ENCODE assay signal across 15 cellular contexts in genomic region chr2:194383404-194383803, GRCh38.
DNase-seq lines count a peak whose midpoint lies in the region.
"Had no signal": no experiment of that assay in that cellular context is flagged by ENCODE, and none has a peak within 500 bp of the region (broad histone marks: within the 10 kb centered on the region; RNA-seq: fewer than 3 reads in every experiment).

No MANE protein-coding gene starts in this region.

- H3K27me3 ChIP-seq in iPS DF 6.9 (ENCODE audit: control insufficient read depth, insufficient read depth, low read length) = no peaks in the 10 kb centered on the region
- H3K27me3 ChIP-seq: neutrophil had no signal

- no peak overlapping the region for H3K27ac ChIP-seq in iPS DF 6.9 (ENCODE audit: low read length)
- H3K27ac ChIP-seq: neutrophil had no signal

- no CpG with 5 or more reads among the region's 1 CpG for WGBS in iPS DF 6.9 (ENCODE audit: insufficient coverage, insufficient read length)

- no peak overlapping the region for H3K4me3 ChIP-seq in Jurkat, Clone E6-1 (ENCODE audit: low read length)
- H3K4me3 ChIP-seq in iPS DF 6.9 (ENCODE audit: low read length) = no peak overlapping the region

- no peaks in the 10 kb centered on the region for H3K4me1 ChIP-seq in iPS DF 6.9 (ENCODE audit: control insufficient read depth, insufficient read depth, low read length)
- H3K4me1 ChIP-seq: Caco-2 had no signal

- no peaks in the 10 kb centered on the region for H3K9me3 ChIP-seq in iPS DF 6.9 (ENCODE audit: control insufficient read depth, insufficient read depth, low read length)

- H3K36me3 ChIP-seq in iPS DF 6.9 (ENCODE audit: control insufficient read depth, insufficient read depth, low read length) = no peaks in the 10 kb centered on the region
- H3K36me3 ChIP-seq: neutrophil had no signal

- DNase-seq in NCI-H82 (lab: John Stamatoyannopoulos, UW) (peak; percentile 38), NCI-H82 treated with DMSO at 0.1 percent for 48 hours (lab: John Stamatoyannopoulos, UW; ENCODE audit: unreplicated experiment) (no peak), SK-N-DZ (ENCODE audit: low spot score) (peak; percentile 28), iPS DF 6.9 (ENCODE audit: low read depth, low spot score) (peak; percentile 5), SW 1271 (lab: John Stamatoyannopoulos, UW) (no peak), SKM-1 (lab: John Stamatoyannopoulos, UW; ENCODE audit: unreplicated experiment) (no peak)
- DNase-seq in Jurkat, Clone E6-1 (ENCODE audit: low read depth, low spot score) = peak; percentile 20
- no peak for DNase-seq in stimulated activated CD4-positive, alpha-beta T cell treated with anti-CD3 and anti-CD28 coated beads, Interleukin-4, amount 100 ng/mL, for 1 hour
- DNase-seq: activated CD4-positive, alpha-beta T cell treated with anti-CD3 and anti-CD28 coated beads, Interleukin-2, amount 50 U/mL, for 48 hours; activated T-cell treated with anti-CD3 and anti-CD28 coated beads, Interleukin-2, amount 50 U/mL, for 4 hours; central memory CD4-positive, alpha-beta T cell; KG1; NCI-H187 had no signal

Comparison
In these comparisons a context has a peak if more than half of its experiments do, and no peak if none do; other contexts are left out.
1. DNase-seq: peak in NCI-H82 (single experiment), Jurkat, Clone E6-1 (single experiment), SK-N-DZ (single experiment) and iPS DF 6.9 (single experiment); none in NCI-H82 treated with DMSO at 0.1 percent for 48 hours (single experiment), SW 1271 (0 of 2), stimulated activated CD4-positive, alpha-beta T cell treated with anti-CD3 and anti-CD28 coated beads, Interleukin-4, amount 100 ng/mL, for 1 hour (single experiment) and SKM-1 (single experiment).